In genomic region chr13:22001336-22001735, GRCh38 we compare ENCODE assay signal across 18 cellular contexts.
DNase-seq lines count a peak whose midpoint lies in the region; ATAC-seq and TF ChIP-seq lines count a peak whose summit lies in the region.
"Had no signal": no experiment of that assay in that cellular context is flagged by ENCODE, and none has a peak within 500 bp of the region (broad histone marks: within the 10 kb centered on the region; RNA-seq: fewer than 3 reads in every experiment).

No MANE protein-coding gene starts in this region.

- no peaks in the 10 kb centered on the region for H3K27me3 Mint-ChIP-seq in activated CD4-positive, alpha-beta T cell treated with anti-CD3 and anti-CD28 coated beads, Interleukin-2, amount 10 ng/mL, durations not matched to agents 24 days and 14 days
- peaks cover 23 to 25% of the 10 kb centered on the region in 2 donors for H3K27me3 Mint-ChIP-seq in stimulated activated naive B cell treated with anti-CD40 and anti-IgM and Interleukin-4, amounts not matched to agents 10 μg/mL and 1 μg/mL and 100 μg/mL, for 72 hours

- H3K9me3 ChIP-seq in right atrium auricular region = no peaks in the 10 kb centered on the region
- H3K9me3 ChIP-seq: A549, Caco-2 had no signal

- no peak overlapping the region for H3K27ac ChIP-seq in right atrium auricular region
- H3K27ac ChIP-seq: 22Rv1; A549; BLaER1 treated with 17β-estradiol and CSF1 and Interleukin-3, amounts not matched to agents 10 nM and 100 nM; C4-2B had no signal

- TF ChIP-seq CTCF in right atrium auricular region (IDR thresholded peaks at IDR 0.05) = no peak

- H3K27me3 ChIP-seq in right atrium auricular region = no peaks in the 10 kb centered on the region
- H3K27me3 ChIP-seq: BLaER1 treated with 17β-estradiol and CSF1 and Interleukin-3, amounts not matched to agents 10 nM and 100 nM had no signal

- no peaks in the 10 kb centered on the region for H3K9me3 Mint-ChIP-seq in activated CD4-positive, alpha-beta T cell treated with anti-CD3 and anti-CD28 coated beads, Interleukin-2, amount 10 ng/mL, durations not matched to agents 24 days and 14 days
- H3K9me3 Mint-ChIP-seq in stimulated activated naive B cell treated with anti-CD40 and anti-IgM and Interleukin-4, amounts not matched to agents 10 μg/mL and 1 μg/mL and 100 μg/mL, for 72 hours = no peaks in the 10 kb centered on the region
- H3K9me3 Mint-ChIP-seq: CD4-positive, alpha-beta T cell; CD8-positive, alpha-beta T cell had no signal

- H3K4me1 ChIP-seq in right atrium auricular region = no peaks in the 10 kb centered on the region
- H3K4me1 ChIP-seq: A549, Caco-2 had no signal

- DNase-seq in activated CD4-positive, alpha-beta T cell treated with anti-CD3 and anti-CD28 coated beads, Interleukin-2, amount 10 ng/mL, durations not matched to agents 24 days and 14 days = peak; percentile 33
- DNase-seq in activated CD4-positive, alpha-beta T cell treated with anti-CD3 and anti-CD28 coated beads for 1 hour = no peak
- peak; percentile 32 for DNase-seq in right atrium auricular region (ENCODE audit: low spot score)
- no peak for DNase-seq in left ventricle myocardium superior
- DNase-seq in stimulated activated naive B cell treated with anti-CD40 and anti-IgM and Interleukin-4, amounts not matched to agents 10 μg/mL and 1 μg/mL and 100 μg/mL, for 72 hours = no peak
- DNase-seq: AML-193; Caco-2; Calu3; CD4-positive, alpha-beta T cell; CD8-positive, alpha-beta T cell; DMS79 treated with DMSO at 0.1 percent for 48 hours; GF-D8 had no signal

- no peak overlapping the region for H3K4me3 ChIP-seq in right atrium auricular region
- H3K4me3 ChIP-seq: A549; BLaER1 treated with 17β-estradiol and CSF1 and Interleukin-3, amounts not matched to agents 10 nM and 100 nM had no signal

- ATAC-seq in left ventricle myocardium superior = no peak
- ATAC-seq in stimulated activated naive B cell treated with anti-CD40 and anti-IgM and Interleukin-4, amounts not matched to agents 10 μg/mL and 1 μg/mL and 100 μg/mL, for 72 hours (replicated peaks) = no peak
- no peak for ATAC-seq in GM19328 (IDR thresholded peaks at IDR 0.05; ENCODE audit: unreplicated experiment)
- ATAC-seq: A549; CD8-positive, alpha-beta T cell had no signal

- H3K36me3 Mint-ChIP-seq in activated CD4-positive, alpha-beta T cell treated with anti-CD3 and anti-CD28 coated beads, Interleukin-2, amount 10 ng/mL, durations not matched to agents 24 days and 14 days (ENCODE audit: low read depth) = no peaks in the 10 kb centered on the region
- H3K36me3 Mint-ChIP-seq in stimulated activated naive B cell treated with anti-CD40 and anti-IgM and Interleukin-4, amounts not matched to agents 10 μg/mL and 1 μg/mL and 100 μg/mL, for 72 hours = no peaks in the 10 kb centered on the region
- H3K36me3 Mint-ChIP-seq: CD8-positive, alpha-beta T cell had no signal

- no peak overlapping the region for H3K4me3 Mint-ChIP-seq in activated CD4-positive, alpha-beta T cell treated with anti-CD3 and anti-CD28 coated beads, Interleukin-2, amount 10 ng/mL, durations not matched to agents 24 days and 14 days
- H3K4me3 Mint-ChIP-seq in stimulated activated naive B cell treated with anti-CD40 and anti-IgM and Interleukin-4, amounts not matched to agents 10 μg/mL and 1 μg/mL and 100 μg/mL, for 72 hours = no peak overlapping the region
- H3K4me3 Mint-ChIP-seq: B cell; CD4-positive, alpha-beta T cell; CD8-positive, alpha-beta T cell had no signal

- H3K27ac Mint-ChIP-seq in activated CD4-positive, alpha-beta T cell treated with anti-CD3 and anti-CD28 coated beads, Interleukin-2, amount 10 ng/mL, durations not matched to agents 24 days and 14 days = no peak overlapping the region
- H3K27ac Mint-ChIP-seq in stimulated activated naive B cell treated with anti-CD40 and anti-IgM and Interleukin-4, amounts not matched to agents 10 μg/mL and 1 μg/mL and 100 μg/mL, for 72 hours = peak overlapping the region; percentile 68
- H3K27ac Mint-ChIP-seq: B cell; CD4-positive, alpha-beta T cell; CD8-positive, alpha-beta T cell had no signal

- no peaks in the 10 kb centered on the region for H3K36me3 ChIP-seq in right atrium auricular region
- H3K36me3 ChIP-seq: BLaER1 treated with 17β-estradiol and CSF1 and Interleukin-3, amounts not matched to agents 10 nM and 100 nM had no signal

- H3K4me1 Mint-ChIP-seq in activated CD4-positive, alpha-beta T cell treated with anti-CD3 and anti-CD28 coated beads, Interleukin-2, amount 10 ng/mL, durations not matched to agents 24 days and 14 days = no peaks in the 10 kb centered on the region
- H3K4me1 Mint-ChIP-seq in stimulated activated naive B cell treated with anti-CD40 and anti-IgM and Interleukin-4, amounts not matched to agents 10 μg/mL and 1 μg/mL and 100 μg/mL, for 72 hours = no peaks in the 10 kb centered on the region

- intact Hi-C loops in activated CD4-positive, alpha-beta T cell treated with anti-CD3 and anti-CD28 coated beads, Interleukin-2, amount 10 ng/mL, durations not matched to agents 24 days and 14 days (cut with micrococcal nuclease) = no loop called here
- intact Hi-C loops in left ventricle myocardium superior (cut with micrococcal nuclease) = no loop called here

Comparison
In these comparisons a context has a peak if more than half of its experiments do, and no peak if none do; other contexts are left out.
1. DNase-seq: peak in activated CD4-positive, alpha-beta T cell treated with anti-CD3 and anti-CD28 coated beads, Interleukin-2, amount 10 ng/mL, durations not matched to agents 24 days and 14 days (single experiment) and right atrium auricular region (single experiment); none in activated CD4-positive, alpha-beta T cell treated with anti-CD3 and anti-CD28 coated beads for 1 hour (single experiment), left ventricle myocardium superior (single experiment) and stimulated activated naive B cell treated with anti-CD40 and anti-IgM and Interleukin-4, amounts not matched to agents 10 μg/mL and 1 μg/mL and 100 μg/mL, for 72 hours (single experiment).